ENCODE assay signal across 8 cellular contexts in the genomic region with DNA sequence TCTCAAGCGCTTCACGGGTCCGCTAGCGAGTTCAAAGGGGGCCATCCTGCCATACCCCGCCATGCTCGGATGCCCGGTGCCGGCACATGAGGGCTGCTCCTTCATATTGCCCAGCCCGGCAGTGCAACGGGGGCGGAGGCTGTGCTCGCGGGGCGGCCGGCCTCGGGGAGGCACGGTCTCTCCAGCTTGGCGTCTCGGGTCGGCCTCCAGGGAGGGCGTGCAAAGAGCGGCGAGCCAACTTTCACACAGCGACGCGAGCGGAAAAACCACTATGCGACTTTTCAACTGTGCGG.
DNase-seq lines count a peak whose midpoint lies in the region; ATAC-seq lines count a peak whose summit lies in the region.

No MANE protein-coding gene starts in this region.

- H3K4me1 Mint-ChIP-seq in activated naive CD8-positive, alpha-beta T cell (ENCODE audit: low read depth), result peaks cover 68% of the 10 kb centered on the region
- peaks cover 26% of the 10 kb centered on the region for H3K4me1 Mint-ChIP-seq in stimulated activated memory B cell treated with anti-CD40 and anti-IgM and Interleukin-4, amounts not matched to agents 10 μg/mL and 1 μg/mL and 100 μg/mL, for 72 hours

- no peak overlapping the region for H3K27ac ChIP-seq in iPS-18a (ENCODE audit: low read length)

- H3K36me3 Mint-ChIP-seq in activated naive CD8-positive, alpha-beta T cell, result no peaks in the 10 kb centered on the region
- no peaks in the 10 kb centered on the region for H3K36me3 Mint-ChIP-seq in stimulated activated memory B cell treated with anti-CD40 and anti-IgM and Interleukin-4, amounts not matched to agents 10 μg/mL and 1 μg/mL and 100 μg/mL, for 72 hours

- H3K9ac ChIP-seq in iPS-18a (ENCODE audit: low read length), result peak overlapping the region; percentile 39

- H3K27ac Mint-ChIP-seq in activated naive CD8-positive, alpha-beta T cell, result peak overlapping the region; percentile 99
- H3K27ac Mint-ChIP-seq in stimulated activated memory B cell treated with anti-CD40 and anti-IgM and Interleukin-4, amounts not matched to agents 10 μg/mL and 1 μg/mL and 100 μg/mL, for 72 hours, result peak overlapping the region; percentile 75

- DNase-seq in ELF-1 (ENCODE audit: low read depth, low spot score) (peak; percentile 52), NCI-H2029 (lab: John Stamatoyannopoulos, UW) (no peak), KG1 (lab: John Stamatoyannopoulos, UW) (no peak)

- H3K27me3 ChIP-seq in iPS-18a (ENCODE audit: control insufficient read depth, insufficient read depth, low read length), result peaks cover 49% of the 10 kb centered on the region

- H3K9me3 ChIP-seq in iPS-18a (ENCODE audit: control insufficient read depth, low read depth, low read length), result no peaks in the 10 kb centered on the region

- peak overlapping the region; percentile 58 for H3K4me3 ChIP-seq in iPS-18a (ENCODE audit: low read length)

- ATAC-seq in HG02678 (IDR thresholded peaks at IDR 0.05; ENCODE audit: unreplicated experiment) (peak; percentile 42), HG03097 (IDR thresholded peaks at IDR 0.05; ENCODE audit: low FRiP score, unreplicated experiment) (no peak)
- ATAC-seq in stimulated activated memory B cell treated with anti-CD40 and anti-IgM and Interleukin-4, amounts not matched to agents 10 μg/mL and 1 μg/mL and 100 μg/mL, for 72 hours, result peak; percentile 60

- H3K4me3 Mint-ChIP-seq in activated naive CD8-positive, alpha-beta T cell, result peak overlapping the region; percentile 90
- peak overlapping the region; percentile 88 for H3K4me3 Mint-ChIP-seq in stimulated activated memory B cell treated with anti-CD40 and anti-IgM and Interleukin-4, amounts not matched to agents 10 μg/mL and 1 μg/mL and 100 μg/mL, for 72 hours

- no peaks in the 10 kb centered on the region for H3K9me3 Mint-ChIP-seq in activated naive CD8-positive, alpha-beta T cell (ENCODE audit: low read depth)
- H3K9me3 Mint-ChIP-seq in stimulated activated memory B cell treated with anti-CD40 and anti-IgM and Interleukin-4, amounts not matched to agents 10 μg/mL and 1 μg/mL and 100 μg/mL, for 72 hours, result no peaks in the 10 kb centered on the region

- H3K27me3 Mint-ChIP-seq in activated naive CD8-positive, alpha-beta T cell, result no peaks in the 10 kb centered on the region
- H3K27me3 Mint-ChIP-seq in stimulated activated memory B cell treated with anti-CD40 and anti-IgM and Interleukin-4, amounts not matched to agents 10 μg/mL and 1 μg/mL and 100 μg/mL, for 72 hours, result peaks cover 9% of the 10 kb centered on the region

- H3K4me1 ChIP-seq in iPS-18a (ENCODE audit: control insufficient read depth, low read depth, low read length), result peaks cover 6% of the 10 kb centered on the region

- no peaks in the 10 kb centered on the region for H3K36me3 ChIP-seq in iPS-18a (ENCODE audit: control insufficient read depth, low read depth, low read length)
